Comparison of ENCODE assay signal across 8 cellular contexts in the genomic region with DNA sequence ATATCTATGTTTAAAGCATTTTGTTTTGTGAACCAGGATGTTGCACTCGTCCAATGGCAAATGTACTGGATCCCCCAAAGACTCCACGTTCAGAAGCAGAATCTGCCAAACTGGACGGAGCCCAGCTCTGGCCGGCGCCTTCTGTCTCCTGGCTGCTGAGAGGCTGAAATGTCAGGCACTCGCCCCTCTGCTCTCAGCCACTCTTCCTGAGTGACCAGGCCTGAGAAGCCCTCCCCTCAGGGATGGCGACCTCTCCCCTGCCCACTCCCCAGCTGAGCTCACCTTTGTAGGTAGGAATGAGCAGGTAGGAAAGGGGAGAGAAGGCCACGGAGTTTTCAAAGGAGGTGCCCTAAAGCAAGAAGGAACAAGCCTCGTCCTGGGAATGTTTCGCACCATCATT.
"Had no signal": no experiment of that assay in that cellular context is flagged by ENCODE, and none has a peak within 500 bp of the region (broad histone marks: within the 10 kb centered on the region; RNA-seq: fewer than 3 reads in every experiment).

No MANE protein-coding gene starts in this region.

- H3K27ac ChIP-seq: GM23248, HL-60 had no signal

- H3K4me3 ChIP-seq: GM23248, HAP-1 had no signal

- DNase-seq: GM23248, GOT3, H7, HFFc6 had no signal

- ATAC-seq: HCT116, HepG2 had no signal

- H3K36me3 ChIP-seq: HAP-1 had no signal

- H3K9me3 ChIP-seq: HAP-1 had no signal

- H3K4me1 ChIP-seq: HAP-1 had no signal
